In genomic region chr1:117794073-117794472, GRCh38 we compare ENCODE assay signal across 17 cellular contexts.
DNase-seq lines count a peak whose midpoint lies in the region; ATAC-seq and TF ChIP-seq lines count a peak whose summit lies in the region.
"Had no signal": no experiment of that assay in that cellular context is flagged by ENCODE, and none has a peak within 500 bp of the region (broad histone marks: within the 10 kb centered on the region; RNA-seq: fewer than 3 reads in every experiment).

No MANE protein-coding gene starts in this region.

- H2AFZ ChIP-seq in GM23248: peak overlapping the region; percentile 16; the same call in 1 of the 2 replicates

- POLR2A ChIA-PET in activated CD8-positive, alpha-beta T cell treated with anti-CD3 and anti-CD28 coated beads for 36 hours (lab: Charles Lee): interaction anchor here (1.2 kb wide), 1 partner anchor 87 kb away, joined by 4 read pairs; no protein-coding TSS in a partner anchor
- POLR2A ChIA-PET in activated CD4-positive, alpha-beta T cell treated with anti-CD3 and anti-CD28 coated beads, Interleukin-2, amount 10 ng/mL, durations not matched to agents 7 days and 5 days (lab: Charles Lee): no interaction called here

- H3K27me3 ChIP-seq in GM23248 (replicated peaks; ENCODE audit: insufficient read depth): no peaks in the 10 kb centered on the region
- H3K27me3 ChIP-seq: BLaER1, thyroid gland had no signal

- TF ChIP-seq CTCF in fibroblast of the aortic adventitia (IDR thresholded peaks at IDR 0.05; ENCODE audit: insufficient read depth, low read length) (no peak), osteocyte (IDR thresholded peaks at IDR 0.05) (no peak)
- no peak for TF ChIP-seq CTCF in activated CD8-positive, alpha-beta T cell treated with anti-CD3 and anti-CD28 coated beads for 36 hours (IDR thresholded peaks at IDR 0.05)

- peak; percentile 70 for DNase-seq in GM23248
- DNase-seq in SK-MEL-5 (ENCODE audit: low read depth, low spot score): peak; percentile 55
- peak; percentile 87 for DNase-seq in fibroblast of the aortic adventitia (ENCODE audit: low read depth)
- DNase-seq in osteocyte (ENCODE audit: extremely low spot score, unreplicated experiment): no peak
- DNase-seq in activated CD8-positive, alpha-beta T cell treated with anti-CD3 and anti-CD28 coated beads for 36 hours: no peak
- no peak for DNase-seq in activated CD4-positive, alpha-beta T cell treated with anti-CD3 and anti-CD28 coated beads, Interleukin-2, amount 10 ng/mL, durations not matched to agents 7 days and 5 days
- no peak for DNase-seq in NCI-H510A treated with DMSO at 0.1 percent for 48 hours (lab: John Stamatoyannopoulos, UW)
- DNase-seq: activated effector memory CD4-positive, alpha-beta T cell treated with Interleukin-2 at 50 U/mL for 16 hours; cortex of kidney; naive thymus-derived CD8-positive, alpha-beta T cell; stimulated activated CD4-positive, alpha-beta T cell treated with anti-CD3 and anti-CD28 coated beads, Interleukin-2, amount 100 ng/mL, for 48 hours; thyroid gland had no signal

- CTCF ChIA-PET in activated CD8-positive, alpha-beta T cell treated with anti-CD3 and anti-CD28 coated beads for 36 hours (lab: Charles Lee): interaction anchor here (1.1 kb wide), 1 partner anchor 36 kb away, joined by 4 read pairs; no protein-coding TSS in a partner anchor
- CTCF ChIA-PET in activated CD4-positive, alpha-beta T cell treated with anti-CD3 and anti-CD28 coated beads, Interleukin-2, amount 10 ng/mL, durations not matched to agents 7 days and 5 days (lab: Charles Lee): interaction anchor here (0.8 kb wide), 1 partner anchor 36 kb away, joined by 3 read pairs; no protein-coding TSS in a partner anchor

- peaks cover 10% of the 10 kb centered on the region for H3K4me1 Mint-ChIP-seq in osteocyte (ENCODE audit: unreplicated experiment)
- no peaks in the 10 kb centered on the region for H3K4me1 Mint-ChIP-seq in activated CD8-positive, alpha-beta T cell treated with anti-CD3 and anti-CD28 coated beads for 36 hours (ENCODE audit: low read depth)
- H3K4me1 Mint-ChIP-seq in activated CD4-positive, alpha-beta T cell treated with anti-CD3 and anti-CD28 coated beads, Interleukin-2, amount 10 ng/mL, durations not matched to agents 7 days and 5 days: no peaks in the 10 kb centered on the region
- H3K4me1 Mint-ChIP-seq: naive thymus-derived CD8-positive, alpha-beta T cell had no signal

- no peaks in the 10 kb centered on the region for H3K36me3 ChIP-seq in GM23248 (ENCODE audit: low read depth)
- H3K36me3 ChIP-seq: BLaER1, thyroid gland had no signal

- H3K4me3 Mint-ChIP-seq in osteocyte (ENCODE audit: unreplicated experiment): no peak overlapping the region
- no peak overlapping the region for H3K4me3 Mint-ChIP-seq in activated CD8-positive, alpha-beta T cell treated with anti-CD3 and anti-CD28 coated beads for 36 hours
- H3K4me3 Mint-ChIP-seq in activated CD4-positive, alpha-beta T cell treated with anti-CD3 and anti-CD28 coated beads, Interleukin-2, amount 10 ng/mL, durations not matched to agents 7 days and 5 days: no peak overlapping the region
- H3K4me3 Mint-ChIP-seq: naive thymus-derived CD8-positive, alpha-beta T cell had no signal

- peaks cover 23% of the 10 kb centered on the region for H3K4me1 ChIP-seq in GM23248 (ENCODE audit: insufficient read depth)
- H3K4me1 ChIP-seq: thyroid gland had no signal

- H3K27me3 Mint-ChIP-seq in osteocyte (ENCODE audit: unreplicated experiment): no peaks in the 10 kb centered on the region
- peaks cover 9% of the 10 kb centered on the region for H3K27me3 Mint-ChIP-seq in activated CD8-positive, alpha-beta T cell treated with anti-CD3 and anti-CD28 coated beads for 36 hours
- peaks cover 5% of the 10 kb centered on the region for H3K27me3 Mint-ChIP-seq in activated CD4-positive, alpha-beta T cell treated with anti-CD3 and anti-CD28 coated beads, Interleukin-2, amount 10 ng/mL, durations not matched to agents 7 days and 5 days

- no peak overlapping the region for H3K4me2 ChIP-seq in GM23248 (ENCODE audit: unreplicated experiment)
- H3K4me2 ChIP-seq: BLaER1, KMS-11 had no signal

- no peaks in the 10 kb centered on the region for H3K9me3 Mint-ChIP-seq in osteocyte (ENCODE audit: unreplicated experiment)
- H3K9me3 Mint-ChIP-seq in activated CD8-positive, alpha-beta T cell treated with anti-CD3 and anti-CD28 coated beads for 36 hours: no peaks in the 10 kb centered on the region
- no peaks in the 10 kb centered on the region for H3K9me3 Mint-ChIP-seq in activated CD4-positive, alpha-beta T cell treated with anti-CD3 and anti-CD28 coated beads, Interleukin-2, amount 10 ng/mL, durations not matched to agents 7 days and 5 days
- H3K9me3 Mint-ChIP-seq: naive thymus-derived CD8-positive, alpha-beta T cell had no signal

- no peaks in the 10 kb centered on the region for H3K9me3 ChIP-seq in GM23248 (ENCODE audit: low read depth)
- H3K9me3 ChIP-seq: BLaER1, thyroid gland had no signal

- peaks cover 16% of the 10 kb centered on the region for H3F3A ChIP-seq in GM23248 (ENCODE audit: insufficient read depth)

- ATAC-seq in activated CD8-positive, alpha-beta T cell treated with anti-CD3 and anti-CD28 coated beads for 36 hours: no peak
- no peak for ATAC-seq in HG02885 (IDR thresholded peaks at IDR 0.05; ENCODE audit: poor library complexity, unreplicated experiment)
- ATAC-seq: left lobe of liver; naive thymus-derived CD8-positive, alpha-beta T cell had no signal

- H3K9ac ChIP-seq in GM23248: no peak overlapping the region
- H3K9ac ChIP-seq: BLaER1, KMS-11 had no signal

- intact Hi-C loops in activated CD8-positive, alpha-beta T cell treated with anti-CD3 and anti-CD28 coated beads for 36 hours (cut with micrococcal nuclease): no loop called here

- H3K27ac ChIP-seq in GM23248: no peak overlapping the region
- H3K27ac ChIP-seq: BLaER1, KMS-11, thyroid gland, VCaP had no signal

- H3K9me2 ChIP-seq in GM23248 (ENCODE audit: insufficient read depth): no peaks in the 10 kb centered on the region

- peak overlapping the region; percentile 9 for H3K27ac Mint-ChIP-seq in osteocyte (ENCODE audit: unreplicated experiment)
- no peak overlapping the region for H3K27ac Mint-ChIP-seq in activated CD8-positive, alpha-beta T cell treated with anti-CD3 and anti-CD28 coated beads for 36 hours
- no peak overlapping the region for H3K27ac Mint-ChIP-seq in activated CD4-positive, alpha-beta T cell treated with anti-CD3 and anti-CD28 coated beads, Interleukin-2, amount 10 ng/mL, durations not matched to agents 7 days and 5 days
- H3K27ac Mint-ChIP-seq: naive thymus-derived CD8-positive, alpha-beta T cell had no signal

- H3K79me2 ChIP-seq in GM23248 (ENCODE audit: insufficient read depth): no peaks in the 10 kb centered on the region

- in situ Hi-C loops in GM23248 (cut with MboI) (no loop called here), SK-MEL-5 (cut with HindIII; ENCODE audit: low pct_unique_long_range_greater_than_20kb, low sequenced_read_pairs) (no loop called here)

- no peaks in the 10 kb centered on the region for H4K20me1 ChIP-seq in GM23248 (ENCODE audit: insufficient read depth)
- H4K20me1 ChIP-seq: BLaER1 had no signal

- WGBS in GM23248 (ENCODE audit: low coverage in 1 of 2, low lambda C conversion rate in 2 of 2, missing lambda C conversion rate in 2 of 2), 2 experiments: 4 to 6% methylated on average over 1 of the region's 1 CpG

- no peaks in the 10 kb centered on the region for H3K36me3 Mint-ChIP-seq in osteocyte (ENCODE audit: unreplicated experiment)
- H3K36me3 Mint-ChIP-seq in activated CD8-positive, alpha-beta T cell treated with anti-CD3 and anti-CD28 coated beads for 36 hours (ENCODE audit: low read depth): no peaks in the 10 kb centered on the region
- H3K36me3 Mint-ChIP-seq in activated CD4-positive, alpha-beta T cell treated with anti-CD3 and anti-CD28 coated beads, Interleukin-2, amount 10 ng/mL, durations not matched to agents 7 days and 5 days (ENCODE audit: low read depth): no peaks in the 10 kb centered on the region
- H3K36me3 Mint-ChIP-seq: naive thymus-derived CD8-positive, alpha-beta T cell had no signal

- no peak overlapping the region for H3K4me3 ChIP-seq in GM23248
- H3K4me3 ChIP-seq in fibroblast of the aortic adventitia (ENCODE audit: low read depth, low read length): no peak overlapping the region
- H3K4me3 ChIP-seq: BLaER1, thyroid gland had no signal

Comparison
In these comparisons a context has a peak if more than half of its experiments do, and no peak if none do; other contexts are left out.
1. DNase-seq: peak in GM23248 (single experiment), SK-MEL-5 (single experiment) and fibroblast of the aortic adventitia (single experiment); none in osteocyte (single experiment), activated CD8-positive, alpha-beta T cell treated with anti-CD3 and anti-CD28 coated beads for 36 hours (single experiment), activated CD4-positive, alpha-beta T cell treated with anti-CD3 and anti-CD28 coated beads, Interleukin-2, amount 10 ng/mL, durations not matched to agents 7 days and 5 days (single experiment) and NCI-H510A treated with DMSO at 0.1 percent for 48 hours (single experiment).